In the genomic region with DNA sequence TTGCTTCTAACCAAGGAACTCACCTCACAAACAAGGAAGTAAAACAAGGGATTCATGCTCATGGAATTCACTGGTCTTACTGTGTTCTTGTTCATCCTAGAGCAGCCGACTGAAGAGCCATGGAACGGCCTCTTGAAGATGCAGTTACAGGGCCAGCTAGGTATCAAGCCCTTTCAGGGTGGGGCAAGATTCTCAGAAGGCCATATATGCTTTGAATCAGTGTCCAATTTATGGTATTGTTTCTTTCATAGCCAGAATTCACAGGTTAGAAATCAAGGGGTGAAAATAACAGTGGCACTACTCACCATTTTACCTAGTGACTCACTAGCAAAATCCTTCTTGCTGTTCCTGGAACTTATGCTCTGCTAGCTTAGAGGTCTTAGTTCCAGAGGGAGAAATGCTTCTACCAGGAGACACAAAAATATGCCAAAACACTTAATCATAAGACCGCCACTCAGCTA, we compare ENCODE assay signal across 29 cellular contexts.
DNase-seq lines count a peak whose midpoint lies in the region; ATAC-seq, FAIRE-seq and TF ChIP-seq lines count a peak whose summit lies in the region.
"Had no signal": no experiment of that assay in that cellular context is flagged by ENCODE, and none has a peak within 500 bp of the region (broad histone marks: within the 10 kb centered on the region; RNA-seq: fewer than 3 reads in every experiment).

No MANE protein-coding gene starts in this region.

- peak overlapping the region; percentile 76 for H3K27ac ChIP-seq in astrocyte (ENCODE audit: low read depth, low read length)
- H3K27ac ChIP-seq: brain microvascular endothelial cell, heart right ventricle, pancreas, Peyer's patch, SJSA1, spleen, upper lobe of left lung had no signal

- ATAC-seq in GM21717 (IDR thresholded peaks at IDR 0.05; ENCODE audit: unreplicated experiment), result no peak
- ATAC-seq: activated naive CD8-positive, alpha-beta T cell treated with anti-CD3 and anti-CD28 coated beads, Interleukin-2, amount 50 U/mL, for 24 hours; heart right ventricle; pancreas; right cardiac atrium; stimulated activated memory B cell treated with anti-CD40 and anti-IgM and Interleukin-4, amounts not matched to agents 10 μg/mL and 1 μg/mL and 100 μg/mL, for 72 hours had no signal

- FAIRE-seq in astrocyte (lab: Jason Lieb, UNC), result peak; percentile 86
- FAIRE-seq: GM12891, pancreas had no signal

- H3K27me3 Mint-ChIP-seq in astrocyte (ENCODE audit: low read depth, unreplicated experiment), result no peaks in the 10 kb centered on the region
- H3K27me3 Mint-ChIP-seq: activated naive CD8-positive, alpha-beta T cell treated with anti-CD3 and anti-CD28 coated beads, Interleukin-2, amount 50 U/mL, for 24 hours; activated T-cell treated with anti-CD3 and anti-CD28 coated beads, Interleukin-2, amount 50 U/mL, for 24 hours; stimulated activated memory B cell treated with anti-CD40 and anti-IgM and Interleukin-4, amounts not matched to agents 10 μg/mL and 1 μg/mL and 100 μg/mL, for 72 hours had no signal

- H3K36me3 Mint-ChIP-seq in astrocyte (ENCODE audit: low read depth, unreplicated experiment), result no peaks in the 10 kb centered on the region
- H3K36me3 Mint-ChIP-seq: CD14-positive monocyte; stimulated activated memory B cell treated with anti-CD40 and anti-IgM and Interleukin-4, amounts not matched to agents 10 μg/mL and 1 μg/mL and 100 μg/mL, for 72 hours had no signal

- H3K36me3 ChIP-seq in astrocyte (ENCODE audit: insufficient read depth, low read length), result no peaks in the 10 kb centered on the region
- H3K36me3 ChIP-seq: brain microvascular endothelial cell, heart right ventricle, pancreas, Peyer's patch, SJSA1, spleen, upper lobe of left lung had no signal

- peak overlapping the region; percentile 70 for H3K4me2 ChIP-seq in astrocyte (ENCODE audit: low read length)

- H3K27ac Mint-ChIP-seq in astrocyte (ENCODE audit: unreplicated experiment), result peak overlapping the region; percentile 89
- H3K27ac Mint-ChIP-seq: activated naive CD8-positive, alpha-beta T cell treated with anti-CD3 and anti-CD28 coated beads, Interleukin-2, amount 50 U/mL, for 24 hours; activated T-cell treated with anti-CD3 and anti-CD28 coated beads, Interleukin-2, amount 50 U/mL, for 24 hours; CD14-positive monocyte; stimulated activated memory B cell treated with anti-CD40 and anti-IgM and Interleukin-4, amounts not matched to agents 10 μg/mL and 1 μg/mL and 100 μg/mL, for 72 hours had no signal

- TF ChIP-seq CTCF in astrocyte (IDR thresholded peaks at IDR 0.05; ENCODE audit: insufficient read depth, low read depth, low read length), result no peak

- no peaks in the 10 kb centered on the region for H3K9me3 Mint-ChIP-seq in astrocyte (ENCODE audit: unreplicated experiment)
- H3K9me3 Mint-ChIP-seq: neural crest cell had no signal

- no peaks in the 10 kb centered on the region for H4K20me1 ChIP-seq in astrocyte (ENCODE audit: insufficient read depth, low read length)

- peak; percentile 56 for DNase-seq in EH (ENCODE audit: low read depth)
- DNase-seq in M059J (ENCODE audit: low read depth), result peak; percentile 79
- peak; percentile 89 for DNase-seq in astrocyte (ENCODE audit: low read depth)
- peak; percentile 46 for DNase-seq in kidney tubule cell (ENCODE audit: low spot score)
- DNase-seq in NCI-H1105 treated with DMSO at 0.1 percent for 48 hours (lab: John Stamatoyannopoulos, UW), result no peak
- no peak for DNase-seq in GOT3 (lab: John Stamatoyannopoulos, UW)
- DNase-seq: activated CD4-positive, alpha-beta T cell treated with anti-CD3 and anti-CD28 coated beads for 48 hours; activated gamma-delta T cell treated with Interleukin-2 at 50 U/mL for 16 hours; activated naive CD8-positive, alpha-beta T cell treated with anti-CD3 and anti-CD28 coated beads, Interleukin-2, amount 50 U/mL, for 24 hours; activated T-cell treated with anti-CD3 and anti-CD28 coated beads, Interleukin-2, amount 50 U/mL, for 24 hours; brain microvascular endothelial cell; DND-41; effector CD4-positive, alpha-beta T cell; heart right ventricle; NCI-H2029; NCI-H526; pancreas; Peyer's patch; right cardiac atrium; spleen; stimulated activated CD4-positive, alpha-beta T cell treated with anti-CD3 and anti-CD28 coated beads, Interleukin-4, amount 100 ng/mL, for 1 hour; T-helper 2 cell; upper lobe of left lung had no signal

- H3K4me1 ChIP-seq in astrocyte (ENCODE audit: insufficient read depth, low read length), result peaks cover 7% of the 10 kb centered on the region
- H3K4me1 ChIP-seq: heart right ventricle, pancreas, Peyer's patch, SJSA1, spleen, upper lobe of left lung had no signal

- peaks cover 7% of the 10 kb centered on the region for H3K4me1 Mint-ChIP-seq in astrocyte (ENCODE audit: low read depth, unreplicated experiment)
- H3K4me1 Mint-ChIP-seq: activated naive CD8-positive, alpha-beta T cell treated with anti-CD3 and anti-CD28 coated beads, Interleukin-2, amount 50 U/mL, for 24 hours; CD14-positive monocyte; neural crest cell; stimulated activated memory B cell treated with anti-CD40 and anti-IgM and Interleukin-4, amounts not matched to agents 10 μg/mL and 1 μg/mL and 100 μg/mL, for 72 hours had no signal

- H3K9me3 ChIP-seq in astrocyte (ENCODE audit: insufficient read depth, low read depth, low read length), result no peaks in the 10 kb centered on the region
- H3K9me3 ChIP-seq: pancreas, Peyer's patch, SJSA1, upper lobe of left lung had no signal

- no peaks in the 10 kb centered on the region for H3K27me3 ChIP-seq in astrocyte (ENCODE audit: insufficient read depth, low read length)
- H3K27me3 ChIP-seq: brain microvascular endothelial cell, heart right ventricle, pancreas, Peyer's patch, SJSA1, spleen, upper lobe of left lung had no signal

- no peak overlapping the region for H3K4me3 ChIP-seq in astrocyte (ENCODE audit: insufficient read depth, low read depth, low read length)
- H3K4me3 ChIP-seq: heart right ventricle, pancreas, Peyer's patch, SJSA1, spleen, upper lobe of left lung had no signal

- no peak overlapping the region for H3K4me3 Mint-ChIP-seq in astrocyte (ENCODE audit: unreplicated experiment)
- H3K4me3 Mint-ChIP-seq: activated naive CD8-positive, alpha-beta T cell treated with anti-CD3 and anti-CD28 coated beads, Interleukin-2, amount 50 U/mL, for 24 hours; activated T-cell treated with anti-CD3 and anti-CD28 coated beads, Interleukin-2, amount 50 U/mL, for 24 hours; CD14-positive monocyte; neural crest cell; stimulated activated memory B cell treated with anti-CD40 and anti-IgM and Interleukin-4, amounts not matched to agents 10 μg/mL and 1 μg/mL and 100 μg/mL, for 72 hours had no signal

- peak overlapping the region; percentile 14 for H3K9ac ChIP-seq in astrocyte (ENCODE audit: low read length)

- H2AFZ ChIP-seq in astrocyte (ENCODE audit: low read depth, low read length), result peak overlapping the region; percentile 31

- no peaks in the 10 kb centered on the region for H3K79me2 ChIP-seq in astrocyte (ENCODE audit: insufficient read depth, low read length)

Comparison
In these comparisons a context has a peak if more than half of its experiments do, and no peak if none do; other contexts are left out.
1. DNase-seq: peak in EH (single experiment), M059J (single experiment), astrocyte (single experiment) and kidney tubule cell (single experiment); none in NCI-H1105 treated with DMSO at 0.1 percent for 48 hours (single experiment) and GOT3 (single experiment).